1 cellular context compared by ENCODE assay signal in genomic region chr3:152760024-152760563, GRCh38.
TF ChIP-seq lines count a peak whose summit lies in the region.

No MANE protein-coding gene starts in this region.

TF ChIP-seq in HCT116, 20 proteins besides CTCF, POLR2A, EP300 and RAD21 (continued from another document):
- TF ChIP-seq REST (IDR thresholded peaks at IDR 0.05; ENCODE audit: low read depth), result no peak
- no peak for TF ChIP-seq EZH2 (IDR thresholded peaks at IDR 0.05)
- no peak for TF ChIP-seq POLR2AphosphoS5 (IDR thresholded peaks at IDR 0.05; ENCODE audit: low read depth, low read length)
- no peak for TF ChIP-seq CBX3 (IDR thresholded peaks at IDR 0.05; ENCODE audit: low read depth)
- TF ChIP-seq ZNF274 (IDR thresholded peaks at IDR 0.05; ENCODE audit: low read depth, low read length), result no peak
- TF ChIP-seq ZFX (IDR thresholded peaks at IDR 0.05), result no peak
- TF ChIP-seq ZBTB33 (IDR thresholded peaks at IDR 0.05; ENCODE audit: extremely low read depth, insufficient replicate concordance, low read length), result no peak
- TF ChIP-seq JUND (IDR thresholded peaks at IDR 0.05), result no peak
- no peak for TF ChIP-seq CEBPB (IDR thresholded peaks at IDR 0.05; ENCODE audit: low read depth)
- no peak for TF ChIP-seq SRF (IDR thresholded peaks at IDR 0.05; ENCODE audit: low read depth)
- no peak for TF ChIP-seq SIN3A (IDR thresholded peaks at IDR 0.05; ENCODE audit: low read depth)
TF ChIP-seq in HCT116: peak in this region for 0.
